ENCODE assay signal across 29 cellular contexts in the genomic region with DNA sequence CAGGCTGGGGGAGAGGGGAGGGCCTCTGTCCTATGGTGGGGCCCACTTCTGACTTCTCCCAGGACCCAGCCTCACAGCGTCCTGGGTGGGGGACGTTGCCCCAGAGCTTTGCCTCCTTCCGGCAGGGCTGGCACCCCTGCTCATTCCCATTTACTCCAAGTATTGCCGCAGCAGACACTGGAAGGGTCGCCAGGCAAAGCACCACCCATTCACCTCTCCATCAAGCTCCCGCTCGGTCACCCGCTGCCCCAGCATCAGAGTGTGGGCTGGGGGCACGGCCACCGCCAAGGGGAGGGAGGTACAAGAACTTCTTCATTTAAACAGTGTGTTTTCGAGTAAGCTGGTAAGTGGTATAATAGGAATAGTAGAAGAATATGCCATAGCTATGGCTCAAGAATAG. TPM values are rescaled to one million over a fixed set of nuclear protein-coding genes. Genes with fewer than 3 reads are reported as not detected.
"Had no signal": no experiment of that assay in that cellular context is flagged by ENCODE, and none has a peak within 500 bp of the region (broad histone marks: within the 10 kb centered on the region; RNA-seq: fewer than 3 reads in every experiment).

No MANE protein-coding gene starts in this region.

- H3K4me3 Mint-ChIP-seq: activated naive CD8-positive, alpha-beta T cell treated with anti-CD3 and anti-CD28 coated beads, Interleukin-2, amount 10 ng/mL, durations not matched to agents 7 days and 5 days; activated T-cell treated with anti-CD3 and anti-CD28 coated beads, Interleukin-2, amount 50 U/mL, for 4 hours; memory B cell; nephron had no signal

- ATAC-seq: activated T-cell treated with anti-CD3 and anti-CD28 coated beads, Interleukin-2, amount 50 U/mL, for 4 hours had no signal

- H3K4me1 ChIP-seq: sigmoid colon, tibial nerve had no signal

- H3K4me3 ChIP-seq: sigmoid colon, tibial nerve had no signal

- H3K4me1 Mint-ChIP-seq: activated naive CD8-positive, alpha-beta T cell treated with anti-CD3 and anti-CD28 coated beads, Interleukin-2, amount 10 ng/mL, durations not matched to agents 7 days and 5 days; nephron had no signal

- H3K27me3 Mint-ChIP-seq: memory B cell had no signal

- H3K27ac ChIP-seq: sigmoid colon, tibial nerve had no signal

- H3K36me3 ChIP-seq: sigmoid colon had no signal

- H3K36me3 Mint-ChIP-seq: memory B cell had no signal

- H3K27me3 ChIP-seq: sigmoid colon, tibial nerve had no signal

- H3K27ac Mint-ChIP-seq: activated naive CD8-positive, alpha-beta T cell treated with anti-CD3 and anti-CD28 coated beads, Interleukin-2, amount 10 ng/mL, durations not matched to agents 7 days and 5 days; activated T-helper 2 cell treated with anti-CD3 and anti-CD28 coated beads, Interferon-gamma antibody, Interleukin-2, Interleukin-4, amounts not matched to agents 10 μg/mL and 5 μg/mL and 100 μg/mL, durations not matched to agents 14 hours and 24 hours and 36 hours; memory B cell; nephron had no signal

- H3K9me3 ChIP-seq: sigmoid colon, tibial nerve had no signal

- DNase-seq: activated CD4-positive, alpha-beta T cell treated with anti-CD3 and anti-CD28 coated beads for 1 hour; activated CD4-positive, alpha-beta T cell treated with anti-CD3 and anti-CD28 coated beads, Interleukin-2, amount 50 U/mL, for 1 hour; activated naive CD4-positive, alpha-beta T cell; activated naive CD8-positive, alpha-beta T cell treated with anti-CD3 and anti-CD28 coated beads, Interleukin-2, amount 10 ng/mL, durations not matched to agents 7 days and 5 days; activated T-cell treated with anti-CD3 and anti-CD28 coated beads, Interleukin-2, amount 50 U/mL, for 4 hours; amniotic stem cell; effector CD4-positive, alpha-beta T cell; erythroblast; foreskin fibroblast; left cardiac atrium; sigmoid colon; stimulated activated CD4-positive, alpha-beta T cell treated with anti-CD3 and anti-CD28 coated beads, Interleukin-4, amount 100 ng/mL, for 1 hour; stimulated activated naive CD4-positive, alpha-beta T cell treated with Interleukin-2 at 50 U/mL for 16 hours; T-helper 1 cell; T-helper 9 cell had no signal

- H3K9me3 Mint-ChIP-seq: activated T-cell treated with anti-CD3 and anti-CD28 coated beads, Interleukin-2, amount 50 U/mL, for 4 hours; memory B cell had no signal

RNA-seq across cellular contexts. Expression of a gene that starts 52.8 kb away (rescaled TPM):
- total RNA-seq: activated naive CD8-positive, alpha-beta T cell treated with anti-CD3 and anti-CD28 coated beads, Interleukin-2, amount 10 ng/mL, durations not matched to agents 7 days and 5 days; activated T-cell treated with anti-CD3 and anti-CD28 coated beads, Interleukin-2, amount 50 U/mL, for 4 hours; activated T-helper 2 cell treated with anti-CD3 and anti-CD28 coated beads, Interferon-gamma antibody, Interleukin-2, Interleukin-4, amounts not matched to agents 10 μg/mL and 5 μg/mL and 100 μg/mL, durations not matched to agents 14 hours and 24 hours and 36 hours; bronchial epithelial cell; cerebellum; fibroblast of lung; left cardiac atrium; lower leg skin; mononuclear cell; myocyte; occipital lobe; renal cortical epithelial cell; sigmoid colon; subcutaneous adipose tissue; tibial nerve; urinary bladder had no signal
- polyA plus RNA-seq: fibroblast of lung, urinary bladder had no signal
